In the genomic region with DNA sequence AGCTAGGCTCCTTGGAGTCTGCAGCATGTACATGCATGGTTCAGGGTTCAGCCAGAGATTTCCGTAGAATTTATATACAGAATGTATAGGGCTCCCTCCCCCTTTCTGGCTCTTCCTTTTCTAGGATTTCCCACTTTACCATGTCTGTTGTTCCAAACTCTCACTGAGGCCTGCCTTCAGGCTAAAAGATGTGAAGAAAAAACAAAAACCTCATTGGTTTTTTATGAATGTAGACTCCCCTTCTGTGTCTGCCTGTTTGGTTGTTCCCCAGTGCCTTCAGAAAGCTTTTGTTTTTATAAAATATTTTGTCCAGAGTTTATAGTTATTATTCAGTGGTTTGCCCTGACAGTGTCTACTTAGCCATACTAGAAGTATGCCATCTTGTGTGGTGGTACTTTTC, we compare ENCODE assay signal across 8 cellular contexts. TPM values are rescaled to one million over a fixed set of nuclear protein-coding genes. Genes with fewer than 3 reads are reported as not detected.
DNase-seq lines count a peak whose midpoint lies in the region; ATAC-seq, FAIRE-seq and TF ChIP-seq lines count a peak whose summit lies in the region.

No MANE protein-coding gene starts in this region.

- H2AFZ ChIP-seq in ACC112 (ENCODE audit: low read length, unreplicated experiment) (no peak overlapping the region), mesenchymal stem cell (ENCODE audit: low read depth, low read length) (no peak overlapping the region)

- FAIRE-seq in GM19239 (lab: Jason Lieb, UNC), result no peak

- TF ChIP-seq POLR2A in GM18505 (IDR thresholded peaks at IDR 0.05; ENCODE audit: borderline replicate concordance, extremely low read depth, insufficient read depth, insufficient read length), result no peak

- H3K4me1 ChIP-seq in ACC112 (ENCODE audit: control insufficient read depth, insufficient read depth, low read length, unreplicated experiment) (peaks cover 57% of the 10 kb centered on the region), HUES48 (ENCODE audit: control insufficient read depth, insufficient read depth, low read length) (peaks cover 69% of the 10 kb centered on the region), mesenchymal stem cell (ENCODE audit: control insufficient read depth, insufficient read depth, low read depth, low read length) (peaks cover 3% of the 10 kb centered on the region)

- H2AK5ac ChIP-seq in mesenchymal stem cell (ENCODE audit: low read length, severe bottlenecking), result no peak overlapping the region

- no peak overlapping the region for H2BK15ac ChIP-seq in mesenchymal stem cell (ENCODE audit: low read depth, poor library complexity, severe bottlenecking)

- no peak for ATAC-seq in GM18873 (IDR thresholded peaks at IDR 0.05; ENCODE audit: low FRiP score, unreplicated experiment)
- no peak for ATAC-seq in GM18505 (IDR thresholded peaks at IDR 0.05; ENCODE audit: unreplicated experiment)

- peak overlapping the region; percentile 5 for H3K4me2 ChIP-seq in mesenchymal stem cell (ENCODE audit: low read length, poor library complexity, severe bottlenecking)

- TF ChIP-seq CTCF in brain microvascular endothelial cell (IDR thresholded peaks at IDR 0.05; ENCODE audit: low read depth, low read length, missing control alignments), result no peak
- TF ChIP-seq CTCF in GM10266 (IDR thresholded peaks at IDR 0.05; ENCODE audit: control insufficient read depth, insufficient read depth, low read depth, missing control alignments), result no peak

- H3K36me3 ChIP-seq in ACC112 (ENCODE audit: insufficient read depth, low read length) (peaks cover 4% of the 10 kb centered on the region; the same call in 1 of the 2 replicates), HUES48 (ENCODE audit: control insufficient read depth, insufficient read depth, low read length) (peaks cover 14% of the 10 kb centered on the region), brain microvascular endothelial cell (replicated peaks) (no peaks in the 10 kb centered on the region), mesenchymal stem cell (ENCODE audit: control insufficient read depth in 1 of 2, insufficient read depth in 2 of 2, low read depth in 1 of 2, low read length in 2 of 2) (peaks cover 0 to 5% of the 10 kb centered on the region in 2 experiments)

- no peak overlapping the region for H3K4ac ChIP-seq in mesenchymal stem cell (ENCODE audit: low read depth in 1 of 2, low read length in 2 of 2)

- peaks cover 89% of the 10 kb centered on the region for H3K79me2 ChIP-seq in ACC112 (ENCODE audit: control insufficient read depth, insufficient read depth, low read length, unreplicated experiment)

- H3K23ac ChIP-seq in mesenchymal stem cell (ENCODE audit: low read length in 2 of 2), result no peak overlapping the region

- no peak overlapping the region for H4K8ac ChIP-seq in mesenchymal stem cell (ENCODE audit: low read length)

- H3K27ac ChIP-seq in ACC112 (ENCODE audit: low read depth, low read length) (peak overlapping the region; percentile 67), HUES48 (ENCODE audit: low read depth, low read length) (peak overlapping the region; percentile 54), brain microvascular endothelial cell (no peak overlapping the region), mesenchymal stem cell (ENCODE audit: low read length, poor library complexity, severe bottlenecking) (no peak overlapping the region)

- H3K79me1 ChIP-seq in mesenchymal stem cell (replicated peaks; ENCODE audit: low read length, poor library complexity, severe bottlenecking), result no peaks in the 10 kb centered on the region

- H3K27me3 ChIP-seq in ACC112 (ENCODE audit: insufficient read depth, low read length) (no peaks in the 10 kb centered on the region), HUES48 (ENCODE audit: control insufficient read depth, insufficient read depth, low read length) (no peaks in the 10 kb centered on the region), brain microvascular endothelial cell (replicated peaks) (no peaks in the 10 kb centered on the region), mesenchymal stem cell (ENCODE audit: control insufficient read depth in 1 of 2, insufficient read depth in 1 of 2, low read length in 2 of 2) (no peaks in the 10 kb centered on the region)

- H3K18ac ChIP-seq in mesenchymal stem cell (ENCODE audit: low read depth in 1 of 2, low read length in 2 of 2), result no peak overlapping the region

- no peak overlapping the region for H2BK120ac ChIP-seq in mesenchymal stem cell (ENCODE audit: low read depth, low read length)

- H2BK5ac ChIP-seq in mesenchymal stem cell (ENCODE audit: low read depth, low read length, poor library complexity, severe bottlenecking), result no peak overlapping the region

- no peak overlapping the region for H2BK12ac ChIP-seq in mesenchymal stem cell (ENCODE audit: low read length in 2 of 2)

- H3K9ac ChIP-seq in HUES48 (ENCODE audit: low read depth, low read length), result no peak overlapping the region
- H3K9ac ChIP-seq in mesenchymal stem cell (ENCODE audit: low read length), result peak overlapping the region; percentile 98

- H3K9me3 ChIP-seq in HUES48 (ENCODE audit: control insufficient read depth, insufficient read depth, low read length) (no peaks in the 10 kb centered on the region), mesenchymal stem cell (ENCODE audit: control insufficient read depth, low read length) (no peaks in the 10 kb centered on the region)

- no peak overlapping the region for H4K91ac ChIP-seq in mesenchymal stem cell (ENCODE audit: low read length)

- in situ Hi-C loops in brain microvascular endothelial cell (cut with HindIII; ENCODE audit: low pct_ligation_motif_present, low sequenced_read_pairs), result no loop called here

- WGBS in mesenchymal stem cell, result 72% methylated on average over 1 of the region's 1 CpG

- DNase-seq in brain microvascular endothelial cell (no peak), mesenchymal stem cell (no peak), GM10266 (ENCODE audit: extremely low spot score) (no peak), GM19239 (ENCODE audit: insufficient read length, low spot score) (no peak)

- no peak overlapping the region for H3K14ac ChIP-seq in mesenchymal stem cell (ENCODE audit: low read length in 2 of 2)

- H3K4me3 ChIP-seq in ACC112 (ENCODE audit: low read depth, low read length), result peak overlapping the region; percentile 91
- peak overlapping the region; percentile 96 for H3K4me3 ChIP-seq in HUES48 (ENCODE audit: low read depth, low read length)
- H3K4me3 ChIP-seq in brain microvascular endothelial cell (ENCODE audit: low read depth, low read length), result peak overlapping the region; percentile 6
- peak overlapping the region in 1 of 2 experiments; percentile 97 for H3K4me3 ChIP-seq in mesenchymal stem cell (ENCODE audit: insufficient read depth in 1 of 2, low read depth in 1 of 2, low read length in 2 of 2)

RNA-seq across cellular contexts. Expression of a gene that starts 3.6 kb away (rescaled TPM):
- polyA plus RNA-seq in mesenchymal stem cell (2013, experiment 1 of 2), result 241 TPM
- polyA plus RNA-seq in mesenchymal stem cell (2013, experiment 2 of 2), result 246 TPM

RNA-seq across cellular contexts. Expression of a gene that starts 30.5 kb away (rescaled TPM):
- polyA plus RNA-seq in mesenchymal stem cell (2013, experiment 1 of 2), result 41.3 TPM
- polyA plus RNA-seq in mesenchymal stem cell (2013, experiment 2 of 2), result 40.2 TPM

Comparison
In these comparisons a context has a peak if more than half of its experiments do, and no peak if none do; other contexts are left out.
1. H3K27ac ChIP-seq: peak in ACC112 (single experiment) and HUES48 (single experiment); none in brain microvascular endothelial cell (single experiment) and mesenchymal stem cell (single experiment).